ENCODE assay signal across 24 cellular contexts in the genomic region with DNA sequence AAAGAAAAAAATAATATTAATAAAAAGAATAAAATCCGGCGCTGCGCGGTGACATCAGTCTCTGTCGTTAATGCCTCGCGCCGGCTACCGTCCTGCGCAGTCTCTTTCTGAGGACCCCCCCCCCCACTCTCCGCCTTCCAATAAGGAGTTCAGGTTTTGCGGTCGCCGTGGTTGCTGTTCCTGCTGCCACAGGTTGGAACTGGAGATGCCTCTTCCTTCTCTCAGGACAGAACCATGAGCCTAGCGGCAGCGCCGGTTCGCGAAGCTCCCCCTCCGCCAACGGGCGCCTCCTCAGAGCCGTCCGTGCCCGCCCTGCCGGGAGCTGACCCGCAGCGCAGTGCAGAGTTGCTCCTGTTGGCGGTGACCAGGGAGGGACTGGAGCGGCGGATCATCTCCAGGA.
"Had no signal": no experiment of that assay in that cellular context is flagged by ENCODE, and none has a peak within 500 bp of the region (broad histone marks: within the 10 kb centered on the region; RNA-seq: fewer than 3 reads in every experiment).

No MANE protein-coding gene starts in this region.

- H3K36me3 Mint-ChIP-seq: activated CD8-positive, alpha-beta memory T cell treated with anti-CD3 and anti-CD28 coated beads, Interleukin-2, amount 10 ng/mL, durations not matched to agents 7 days and 5 days had no signal

- H3K27me3 Mint-ChIP-seq: activated CD8-positive, alpha-beta memory T cell treated with anti-CD3 and anti-CD28 coated beads, Interleukin-2, amount 10 ng/mL, durations not matched to agents 7 days and 5 days; naive thymus-derived CD4-positive, alpha-beta T cell had no signal

- H3K9me3 ChIP-seq: suprapubic skin had no signal

- ATAC-seq: activated CD8-positive, alpha-beta memory T cell treated with anti-CD3 and anti-CD28 coated beads, Interleukin-2, amount 10 ng/mL, durations not matched to agents 7 days and 5 days; activated CD8-positive, alpha-beta T cell treated with anti-CD3 and anti-CD28 coated beads, Interleukin-2, amount 10 ng/mL, durations not matched to agents 7 days and 5 days; activated naive CD4-positive, alpha-beta T cell treated with anti-CD3 and anti-CD28 coated beads, Interleukin-2, amount 50 U/mL, for 72 hours; foreskin keratinocyte; heart left ventricle; naive thymus-derived CD4-positive, alpha-beta T cell; psoas muscle; WTC11 had no signal

- DNase-seq: activated CD4-positive, alpha-beta T cell treated with anti-CD3 and anti-CD28 coated beads for 1 hour; activated CD8-positive, alpha-beta memory T cell treated with anti-CD3 and anti-CD28 coated beads, Interleukin-2, amount 10 ng/mL, durations not matched to agents 7 days and 5 days; activated CD8-positive, alpha-beta T cell treated with anti-CD3 and anti-CD28 coated beads, Interleukin-2, amount 10 ng/mL, durations not matched to agents 7 days and 5 days; activated naive CD4-positive, alpha-beta T cell; activated T-cell treated with anti-CD3 and anti-CD28 coated beads, Interleukin-2, amount 50 U/mL, for 48 hours; central memory CD4-positive, alpha-beta T cell; foreskin keratinocyte; heart left ventricle; hypothalamus; immature natural killer cell; midbrain; naive thymus-derived CD4-positive, alpha-beta T cell; nucleus accumbens; psoas muscle; stimulated activated CD4-positive, alpha-beta T cell treated with anti-CD3 and anti-CD28 coated beads, Interleukin-1b, Interleukin-23, amount 100 ng/mL, for 48 hours; stimulated activated naive CD4-positive, alpha-beta T cell had no signal

- H3K27me3 ChIP-seq: breast epithelium, foreskin keratinocyte, suprapubic skin, tibial nerve had no signal

- H3K4me1 Mint-ChIP-seq: activated CD8-positive, alpha-beta memory T cell treated with anti-CD3 and anti-CD28 coated beads, Interleukin-2, amount 10 ng/mL, durations not matched to agents 7 days and 5 days; immature natural killer cell; naive thymus-derived CD4-positive, alpha-beta T cell; neural crest cell; WTC11 had no signal

- H3K4me3 ChIP-seq: breast epithelium, heart left ventricle, psoas muscle, smooth muscle cell, suprapubic skin, tibial nerve had no signal

- H3K27ac Mint-ChIP-seq: activated CD8-positive, alpha-beta memory T cell treated with anti-CD3 and anti-CD28 coated beads, Interleukin-2, amount 10 ng/mL, durations not matched to agents 7 days and 5 days; activated CD8-positive, alpha-beta T cell treated with anti-CD3 and anti-CD28 coated beads, Interleukin-2, amount 10 ng/mL, durations not matched to agents 7 days and 5 days; activated naive CD4-positive, alpha-beta T cell treated with anti-CD3 and anti-CD28 coated beads, Interleukin-2, amount 50 U/mL, for 72 hours; activated T-helper 2 cell treated with anti-CD3 and anti-CD28 coated beads, Interferon-gamma antibody, Interleukin-2, Interleukin-4, amounts not matched to agents 10 μg/mL and 5 μg/mL and 100 μg/mL, durations not matched to agents 14 hours and 24 hours and 36 hours; immature natural killer cell; naive thymus-derived CD4-positive, alpha-beta T cell; WTC11 had no signal

- H3K36me3 ChIP-seq: breast epithelium, heart left ventricle, suprapubic skin, tibial nerve had no signal

- H3K4me3 Mint-ChIP-seq: activated CD8-positive, alpha-beta memory T cell treated with anti-CD3 and anti-CD28 coated beads, Interleukin-2, amount 10 ng/mL, durations not matched to agents 7 days and 5 days; activated CD8-positive, alpha-beta T cell treated with anti-CD3 and anti-CD28 coated beads, Interleukin-2, amount 10 ng/mL, durations not matched to agents 7 days and 5 days; immature natural killer cell; naive thymus-derived CD4-positive, alpha-beta T cell; neural crest cell; WTC11 had no signal
